Comparison of ENCODE assay signal across 1 cellular context in the genomic region with DNA sequence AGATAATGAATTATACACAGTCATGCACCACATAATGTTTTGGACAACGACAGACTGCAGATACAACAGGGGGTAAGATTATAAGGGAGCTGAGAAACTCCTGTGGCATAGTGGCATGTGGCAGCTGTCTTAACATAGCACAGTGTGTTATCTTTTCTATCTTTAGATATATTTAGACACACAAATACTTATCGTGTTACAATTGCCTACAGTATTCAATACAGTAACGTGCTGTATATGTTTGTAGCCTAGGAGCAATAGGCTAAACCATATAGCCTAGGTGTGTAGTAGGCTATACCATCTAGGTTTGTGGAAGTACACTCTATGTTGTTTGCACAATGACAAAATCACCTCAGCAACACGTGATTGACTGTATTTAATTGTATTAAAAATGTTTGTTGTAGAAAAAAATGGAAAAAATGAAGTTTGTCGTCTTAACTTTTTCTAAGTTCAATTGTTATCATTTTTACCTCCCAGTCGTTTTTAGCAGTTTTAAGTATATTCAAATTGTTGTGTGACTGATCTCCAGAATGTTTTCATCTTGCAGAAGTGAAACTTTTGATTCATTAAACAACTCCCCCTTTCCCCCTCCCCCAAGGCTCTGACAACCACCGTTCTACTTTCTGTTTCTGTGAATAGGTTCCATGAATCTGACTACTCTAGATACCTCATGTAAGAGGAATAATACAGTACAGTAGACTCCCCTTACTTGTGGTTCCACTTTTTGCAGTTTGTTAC.
TF ChIP-seq lines count a peak whose summit lies in the region.

No MANE protein-coding gene starts in this region.

TF ChIP-seq in GM23338, 12 proteins besides CTCF, POLR2A, EP300 and RAD21 (continued from another document):
- TF ChIP-seq REST (IDR thresholded peaks at IDR 0.05; ENCODE audit: unreplicated experiment): no peak
- TF ChIP-seq STAT1 (IDR thresholded peaks at IDR 0.05; ENCODE audit: unreplicated experiment): no peak
- TF ChIP-seq ZNF114 (CRISPR knock-in tag; IDR thresholded peaks at IDR 0.05): no peak
- TF ChIP-seq NANOG (IDR thresholded peaks at IDR 0.05; ENCODE audit: borderline replicate concordance): no peak
